8 cellular contexts compared by ENCODE assay signal in the genomic region with DNA sequence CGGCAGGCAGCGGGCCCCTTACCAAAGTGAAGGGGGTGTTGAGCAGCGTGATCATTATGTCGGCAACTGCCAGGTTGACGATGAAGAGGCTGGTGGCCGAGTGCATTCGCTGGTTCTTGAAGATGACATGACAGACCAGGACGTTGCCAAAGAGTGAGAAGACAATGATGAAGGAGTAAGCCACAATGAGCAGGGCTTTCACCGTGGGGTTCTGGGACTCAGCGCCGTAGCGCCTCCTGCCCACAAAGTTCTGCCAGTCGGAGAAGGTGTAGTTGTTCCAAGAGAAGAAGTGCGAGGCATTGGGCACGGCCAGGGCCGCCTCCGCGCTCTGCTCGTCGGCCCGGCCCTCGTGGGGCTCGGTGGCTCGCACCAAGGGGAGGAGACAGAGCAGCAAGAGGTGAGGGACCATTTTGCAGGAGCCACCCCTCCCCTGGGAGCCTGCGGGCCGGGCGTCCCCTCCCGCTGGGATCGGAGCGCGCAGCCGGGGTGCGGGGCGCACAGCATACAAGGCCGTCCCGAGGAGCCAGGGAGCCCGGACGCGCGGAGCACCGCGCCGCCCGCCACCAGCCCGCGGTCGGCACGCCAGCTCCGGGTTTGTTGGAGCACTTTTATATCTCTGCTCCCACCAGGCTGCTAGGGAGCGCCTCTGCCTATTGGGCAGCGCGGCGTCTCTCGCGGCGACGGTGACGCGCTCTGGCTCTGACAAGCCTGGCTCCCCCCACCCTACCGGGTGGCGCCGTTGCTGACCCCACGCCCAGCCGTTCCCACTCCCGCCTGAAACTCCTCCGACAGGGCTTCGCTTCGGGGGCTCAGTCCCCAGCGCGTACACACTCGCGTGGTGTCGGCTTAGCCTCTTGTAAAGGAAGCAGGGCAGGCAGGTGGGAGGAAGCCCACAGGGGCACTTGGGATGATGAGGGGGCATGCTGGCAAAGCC. TPM values are rescaled to one million over a fixed set of nuclear protein-coding genes. Genes with fewer than 3 reads are reported as not detected.
DNase-seq lines count a peak whose midpoint lies in the region; ATAC-seq and TF ChIP-seq lines count a peak whose summit lies in the region.

A gene (minus strand): TSS at position 581 of the 934 bp plus-strand sequence. CDS start 172 bp downstream, at position 409.

- TF ChIP-seq CTCF in H9 (conservative IDR thresholded peaks at IDR 0.05) (no peak), right atrium auricular region (IDR thresholded peaks at IDR 0.05) (no peak), gastrocnemius medialis (IDR thresholded peaks at IDR 0.05 in 4 of 5, conservative IDR thresholded peaks at IDR 0.05 in 1 of 5) (no peak)

- no peak within 1 kb of the TSS for H4K8ac ChIP-seq in H9 (replicated peaks; ENCODE audit: insufficient read length, low read depth, low read length)

- H3T11ph ChIP-seq in H9 (ENCODE audit: low read length): no peak within 1 kb of the TSS

- H2BK20ac ChIP-seq in H9 (ENCODE audit: low read depth, low read length, poor library complexity, severe bottlenecking): no peak within 1 kb of the TSS

- no peak within 1 kb of the TSS for H2AFZ ChIP-seq in H9 (ENCODE audit: low read length)

- H3K36me3 Mint-ChIP-seq in H9 (ENCODE audit: insufficient read depth in 1 of 3, low read depth in 3 of 3) (no peaks in the 10 kb centered on the region; a peak in 1 of 7 replicates), T-helper 17 cell (ENCODE audit: low read depth) (peaks cover 7% of the 10 kb centered on the region)

- H3K79me1 ChIP-seq in H9 (ENCODE audit: insufficient read depth, low read depth, low read length, poor library complexity, severe bottlenecking): no peaks in the 10 kb centered on the region

- no peak within 1 kb of the TSS for H2AK5ac ChIP-seq in H9 (ENCODE audit: insufficient read length, low read length)

- no peaks in the 10 kb centered on the region for H3K4me1 ChIP-seq in H9 (ENCODE audit: insufficient read depth, low read length)
- H3K4me1 ChIP-seq in right atrium auricular region: peaks cover 0 to 10% of the 10 kb centered on the region in 2 donors
- H3K4me1 ChIP-seq in gastrocnemius medialis: no peaks in the 10 kb centered on the region

- peak within 1 kb of the TSS; percentile 15 to 47 for H3K4me3 ChIP-seq in right atrium auricular region
- peak within 1 kb of the TSS; percentile 20 to 43 (median 29) for H3K4me3 ChIP-seq in gastrocnemius medialis

- H3K23ac ChIP-seq in H9 (ENCODE audit: insufficient read length, low read depth, low read length): no peak within 1 kb of the TSS

- no peaks in the 10 kb centered on the region for H3K9me3 Mint-ChIP-seq in H9

- H3K79me2 ChIP-seq in H9 (ENCODE audit: insufficient read depth, low read length): no peaks in the 10 kb centered on the region

- no peaks in the 10 kb centered on the region for H3K9me3 ChIP-seq in H9 (ENCODE audit: control insufficient read depth, low read depth, low read length)
- no peaks in the 10 kb centered on the region for H3K9me3 ChIP-seq in T-helper 17 cell (ENCODE audit: control insufficient read depth, low read length, poor library complexity, severe bottlenecking)
- no peaks in the 10 kb centered on the region for H3K9me3 ChIP-seq in right atrium auricular region
- no peaks in the 10 kb centered on the region for H3K9me3 ChIP-seq in gastrocnemius medialis

- no peak within 1 kb of the TSS for H2BK120ac ChIP-seq in H9 (ENCODE audit: low read depth, low read length, poor library complexity, severe bottlenecking)

- H3K27ac Mint-ChIP-seq in H9 (no peak within 1 kb of the TSS), T-helper 17 cell (no peak within 1 kb of the TSS)

- ATAC-seq in T-helper 17 cell (no peak), gastrocnemius medialis (no peak), GM19467 (IDR thresholded peaks at IDR 0.05; ENCODE audit: unreplicated experiment) (no peak), GM19324 (IDR thresholded peaks at IDR 0.05; ENCODE audit: low FRiP score, unreplicated experiment) (no peak), HG03469 (IDR thresholded peaks at IDR 0.05; ENCODE audit: unreplicated experiment) (no peak), HG03342 (IDR thresholded peaks at IDR 0.05; ENCODE audit: unreplicated experiment) (no peak)

- H3K4me3 Mint-ChIP-seq in H9 (peak within 1 kb of the TSS; percentile 64 to 88), T-helper 17 cell (peak within 1 kb of the TSS; percentile 0)

- no peak within 1 kb of the TSS for H2BK12ac ChIP-seq in H9 (ENCODE audit: insufficient read length, low read depth, low read length)

- H4K91ac ChIP-seq in H9 (ENCODE audit: insufficient read length, low read depth, low read length): no peak within 1 kb of the TSS

- intact Hi-C loops in gastrocnemius medialis (cut with DNase I; ENCODE audit: low total_unique reads): no loop called here

- H3K9ac ChIP-seq in H9 (ENCODE audit: extremely low read depth, insufficient read length, low read length): no peak within 1 kb of the TSS

- H2BK5ac ChIP-seq in H9 (ENCODE audit: insufficient read length, low read length): no peak within 1 kb of the TSS

- H3K36me3 ChIP-seq in right atrium auricular region (no peaks in the 10 kb centered on the region), gastrocnemius medialis (no peaks in the 10 kb centered on the region)

- no peaks in the 10 kb centered on the region for H4K20me1 ChIP-seq in H9 (ENCODE audit: control insufficient read depth, insufficient read depth, insufficient read length)

- no peak within 1 kb of the TSS for H2BK15ac ChIP-seq in H9 (ENCODE audit: low read depth, low read length)

- no peak within 1 kb of the TSS for H3K27ac ChIP-seq in H9 (ENCODE audit: insufficient read length, low read depth, low read length)
- H3K27ac ChIP-seq in right atrium auricular region: no peak within 1 kb of the TSS
- no peak within 1 kb of the TSS for H3K27ac ChIP-seq in gastrocnemius medialis

- peak; percentile 64 for DNase-seq in H9
- DNase-seq in T-helper 17 cell: no peak
- DNase-seq in right atrium auricular region (ENCODE audit: low spot score): no peak
- no peak for DNase-seq in gastrocnemius medialis

- no peaks in the 10 kb centered on the region for H3K23me2 ChIP-seq in H9 (ENCODE audit: insufficient read length, low read depth, low read length, poor library complexity, severe bottlenecking)

- no peak within 1 kb of the TSS for H3K4ac ChIP-seq in H9 (ENCODE audit: low read depth, low read length)

- no peak within 1 kb of the TSS for H3K56ac ChIP-seq in H9 (ENCODE audit: insufficient read length, low read depth, low read length)

- H3K4me2 ChIP-seq in H9 (ENCODE audit: insufficient read depth, insufficient read length, low read length): peak within 1 kb of the TSS; percentile 75

- TF ChIP-seq POLR2A in gastrocnemius medialis (IDR thresholded peaks at IDR 0.05): no peak

- H3K18ac ChIP-seq in H9 (ENCODE audit: insufficient read length, low read depth, low read length): no peak within 1 kb of the TSS

- H3K27me3 ChIP-seq in H9 (ENCODE audit: insufficient read depth, low read length) (peaks cover 23% of the 10 kb centered on the region; the same call in 1 of the 2 replicates), right atrium auricular region (no peaks in the 10 kb centered on the region), gastrocnemius medialis (peaks cover 21 to 29% (median 23%) of the 10 kb centered on the region in 3 donors)

- peaks cover 14 to 17% of the 10 kb centered on the region in 2 experiments for H3K4me1 Mint-ChIP-seq in H9
- H3K4me1 Mint-ChIP-seq in T-helper 17 cell: peaks cover 6% of the 10 kb centered on the region

- H3K27me3 Mint-ChIP-seq in H9 (ENCODE audit: low read depth) (peaks cover 67% of the 10 kb centered on the region), T-helper 17 cell (peaks cover 44% of the 10 kb centered on the region)

- H4K5ac ChIP-seq in H9 (ENCODE audit: insufficient read length, low read depth, low read length): no peak within 1 kb of the TSS

- WGBS in H9 (ENCODE audit: extremely low coverage, insufficient read length, low lambda C conversion rate): no CpG with 5 or more reads among the region's 73 CpGs

- in situ Hi-C loops in gastrocnemius medialis (cut with MboI; ENCODE audit: low sequenced_read_pairs in 4 of 4): loop anchor here in 1 of 4 donors (25.0 kb wide), 1 partner anchor 514 kb away; no protein-coding TSS in a partner anchor

- H3K14ac ChIP-seq in H9 (ENCODE audit: insufficient read depth, low read length): peak within 1 kb of the TSS; percentile 12; the same call in 1 of the 2 replicates

RNA-seq across cellular contexts. Expression of the gene that starts here (rescaled TPM):
- total RNA-seq in H9 (2021): 0.15 TPM in 1 of 2 replicates, not detected in the other
- total RNA-seq in T-helper 17 cell: under 1 TPM; 0.10 to 0.22 TPM
- total RNA-seq in right atrium auricular region: under 1 TPM in 1 of 2 donors, not detected in 1; 0.12 TPM
- under 1 TPM in 3 of 4 donors, not detected in 1; 0.09 to 0.49 (median 0.36) TPM for total RNA-seq in gastrocnemius medialis

Comparison
In these comparisons a context has a peak if more than half of its experiments do, and no peak if none do; other contexts are left out.
1. Peak in DNase-seq and H3K4me2 ChIP-seq in H9; RNA of the gene not detected or under 1 TPM.